Comparison of ENCODE assay signal across 8 cellular contexts in the genomic region with DNA sequence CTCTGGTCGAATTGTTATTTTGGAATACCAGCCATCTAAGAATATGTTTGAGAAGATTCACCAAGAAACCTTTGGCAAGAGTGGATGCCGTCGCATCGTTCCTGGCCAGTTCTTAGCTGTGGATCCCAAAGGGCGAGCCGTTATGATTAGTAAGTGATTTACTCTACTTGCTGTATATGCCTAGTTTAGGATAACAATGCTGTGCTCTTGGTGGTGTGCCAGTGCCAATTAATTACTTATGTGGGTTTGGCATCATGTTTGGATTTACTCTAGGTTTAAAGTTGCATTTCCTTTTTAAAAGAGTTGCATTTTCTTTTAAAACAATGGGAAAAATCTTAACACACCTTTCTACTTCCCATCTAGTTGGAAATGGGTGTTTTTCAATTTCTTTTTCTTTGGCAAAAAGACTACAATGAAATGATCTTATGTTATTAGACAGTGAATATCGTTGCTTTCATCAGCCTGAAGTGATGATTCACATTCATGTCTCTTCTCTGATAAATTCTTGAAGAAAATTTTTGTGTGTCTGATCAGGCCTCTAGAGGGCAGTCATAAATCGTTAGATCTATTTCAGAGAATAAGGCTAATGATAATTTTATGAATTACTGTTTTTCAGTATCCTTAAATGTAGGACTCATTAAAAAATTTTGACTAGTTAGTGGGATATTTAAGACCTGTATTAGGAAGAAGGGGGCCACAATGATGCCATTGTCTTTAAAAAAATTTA. TPM values are rescaled to one million over a fixed set of nuclear protein-coding genes. Genes with fewer than 3 reads are reported as not detected.
A peak's percentile ranks its signal among the peaks of the same experiment; 100 is the strongest.
DNase-seq lines count a peak whose midpoint lies in the region; ATAC-seq and TF ChIP-seq lines count a peak whose summit lies in the region.

No MANE protein-coding gene starts in this region.

- ATAC-seq in HG03342 (IDR thresholded peaks at IDR 0.05; ENCODE audit: unreplicated experiment), result no peak
- no peak for ATAC-seq in GM19035 (IDR thresholded peaks at IDR 0.05; ENCODE audit: unreplicated experiment)
- no peak for ATAC-seq in GM21717 (IDR thresholded peaks at IDR 0.05; ENCODE audit: unreplicated experiment)

- peak; percentile 72 for DNase-seq in AG10803 (ENCODE audit: low read depth)
- peak; percentile 25 for DNase-seq in SK-N-DZ (ENCODE audit: low spot score)
- DNase-seq in epithelial cell of prostate (ENCODE audit: low read depth, low spot score), result no peak
- peak; percentile 35 for DNase-seq in pons (ENCODE audit: low spot score)

- H3K27ac ChIP-seq in epithelial cell of prostate, result peak overlapping the region; percentile 72

- no peak overlapping the region for H3K4me3 ChIP-seq in AG10803 (ENCODE audit: low read length)

- TF ChIP-seq CTCF in AG10803 (conservative IDR thresholded peaks at IDR 0.05; ENCODE audit: low read length), result peak; percentile 66
- TF ChIP-seq CTCF in GM12872 (IDR thresholded peaks at IDR 0.05; ENCODE audit: insufficient read depth, low read depth, low read length), result peak; percentile 31; the same call in 2 of the 3 replicates

RNA-seq across cellular contexts. Expression of gene SF3B3, which starts 5.6 kb away (rescaled TPM):
- polyA plus RNA-seq in SK-N-DZ (2014; cell fraction: cytosol; rRNA removed), result 102 and 189 TPM in 2 replicates
- 158 and 172 TPM in 2 replicates for polyA plus RNA-seq in SK-N-DZ (2014; cell fraction: nucleus; rRNA removed)

RNA-seq across cellular contexts. Expression of gene COG4, which starts 5.9 kb away (rescaled TPM):
- polyA plus RNA-seq in SK-N-DZ (2014; cell fraction: cytosol; rRNA removed), result 112 and 169 TPM in 2 replicates
- 342 and 354 TPM in 2 replicates for polyA plus RNA-seq in SK-N-DZ (2014; cell fraction: nucleus; rRNA removed)
